23 cellular contexts compared by ENCODE assay signal in the genomic region with DNA sequence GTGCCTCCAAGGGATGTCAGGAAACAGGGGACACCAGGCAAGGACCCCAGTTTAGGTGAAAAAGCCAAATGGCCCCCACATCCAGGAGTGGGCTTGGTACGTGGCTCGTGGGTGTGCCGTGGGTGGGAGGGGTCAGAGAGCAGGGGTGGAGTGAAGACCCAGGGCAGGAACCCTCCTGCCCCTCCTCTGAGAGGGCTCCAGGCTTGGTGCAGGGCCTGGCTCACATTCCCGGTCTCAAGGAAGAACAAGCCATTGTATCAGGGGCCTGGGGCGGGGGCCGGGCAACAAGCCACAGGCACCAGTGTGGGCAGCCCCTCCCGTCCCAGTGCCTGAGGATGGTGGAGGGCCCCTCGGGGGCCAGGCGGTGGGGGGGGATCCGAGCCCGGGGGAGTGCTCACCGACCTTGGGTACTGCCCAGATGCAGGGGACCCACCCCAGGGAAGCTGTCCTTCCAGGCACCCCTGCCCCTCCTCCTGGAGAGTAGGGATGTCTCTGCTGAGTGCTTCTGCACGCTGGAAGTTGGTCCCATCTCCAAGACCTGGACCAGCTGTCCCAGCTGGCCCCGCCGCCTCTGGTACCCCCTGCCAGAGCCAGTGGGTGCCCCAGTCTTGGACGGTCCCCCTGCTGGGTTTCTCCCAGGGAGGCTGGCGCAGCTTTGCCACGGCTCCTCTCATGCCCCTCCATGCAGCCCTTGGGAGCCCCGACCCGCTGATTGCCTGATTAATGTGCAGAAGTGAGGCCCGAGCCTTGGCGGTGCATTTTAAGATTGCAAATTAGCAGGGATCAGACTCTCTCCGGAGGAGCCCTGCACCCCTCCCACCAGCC.
"Had no signal": no experiment of that assay in that cellular context is flagged by ENCODE, and none has a peak within 500 bp of the region (broad histone marks: within the 10 kb centered on the region; RNA-seq: fewer than 3 reads in every experiment).

No MANE protein-coding gene starts in this region.

- H3K9me3 Mint-ChIP-seq: activated T-cell treated with anti-CD3 and anti-CD28 coated beads, Interleukin-2, amount 50 U/mL, for 4 hours; endodermal cell; natural killer cell; T-helper 1 cell treated with Interleukin-12 subunit alpha and Interleukin-12 subunit beta and Interleukin-4 antibody, amounts not matched to agents 30 μg/mL and 1 μg/mL, for 36 hours had no signal

- H3K27ac Mint-ChIP-seq: endodermal cell; natural killer cell; T-helper 1 cell treated with Interleukin-12 subunit alpha and Interleukin-12 subunit beta and Interleukin-4 antibody, amounts not matched to agents 30 μg/mL and 1 μg/mL, for 36 hours had no signal

- H3K4me3 Mint-ChIP-seq: activated T-cell treated with anti-CD3 and anti-CD28 coated beads, Interleukin-2, amount 50 U/mL, for 4 hours; endodermal cell; natural killer cell; T-helper 1 cell treated with Interleukin-12 subunit alpha and Interleukin-12 subunit beta and Interleukin-4 antibody, amounts not matched to agents 30 μg/mL and 1 μg/mL, for 36 hours had no signal

- H3K4me1 Mint-ChIP-seq: natural killer cell had no signal

- ATAC-seq: activated CD4-positive, CD25-positive, alpha-beta regulatory T cell treated with anti-CD3 and anti-CD28 coated beads, Interleukin-2, amount 50 U/mL, for 24 hours; activated T-cell treated with anti-CD3 and anti-CD28 coated beads, Interleukin-2, amount 50 U/mL, for 4 hours; lower lobe of right lung; natural killer cell; right cardiac atrium; upper lobe of right lung had no signal

- H3K36me3 ChIP-seq: ascending aorta, breast epithelium, lower lobe of right lung, prostate gland, thoracic aorta, upper lobe of right lung had no signal

- H3K27ac ChIP-seq: ascending aorta, breast epithelium, epithelial cell of prostate, hepatocyte, lower lobe of right lung, prostate gland, thoracic aorta, upper lobe of right lung had no signal

- DNase-seq: activated CD4-positive, alpha-beta T cell treated with anti-CD3 and anti-CD28 coated beads, Interleukin-2, amount 50 U/mL, for 1 hour; activated CD8-positive, alpha-beta memory T cell treated with anti-CD3 and anti-CD28 coated beads, Interleukin-2, amount 50 U/mL, for 4 hours; activated naive CD4-positive, alpha-beta T cell treated with anti-CD3 and anti-CD28 coated beads, Interleukin-2, amount 50 U/mL, for 16 hours; activated T-cell treated with anti-CD3 and anti-CD28 coated beads, Interleukin-2, amount 50 U/mL, for 4 hours; dermis blood vessel endothelial cell; endodermal cell; foreskin fibroblast; left colon; lower lobe of right lung; natural killer cell; small intestine; stimulated activated CD4-positive, alpha-beta T cell treated with anti-CD3 and anti-CD28 coated beads, Interleukin-15, amount 100 ng/mL, for 24 hours; stimulated activated CD4-positive, alpha-beta T cell treated with anti-CD3 and anti-CD28 coated beads, Interleukin-2, amount 100 ng/mL, for 48 hours; upper lobe of right lung had no signal

- H3K9me3 ChIP-seq: ascending aorta, breast epithelium, lower lobe of right lung, prostate gland, thoracic aorta, upper lobe of right lung had no signal

- H2AFZ ChIP-seq: hepatocyte had no signal

- H3K36me3 Mint-ChIP-seq: natural killer cell had no signal

- H3K27me3 ChIP-seq: ascending aorta, breast epithelium, hepatocyte, upper lobe of right lung had no signal

- H3K4me1 ChIP-seq: ascending aorta, breast epithelium, prostate gland, upper lobe of right lung had no signal

- H3K4me2 ChIP-seq: hepatocyte had no signal

- H3K79me2 ChIP-seq: hepatocyte had no signal

- H3K4me3 ChIP-seq: ascending aorta, breast epithelium, hepatocyte, lower lobe of right lung, prostate gland, thoracic aorta, upper lobe of right lung had no signal
